ENCODE assay signal across 17 cellular contexts in the genomic region with DNA sequence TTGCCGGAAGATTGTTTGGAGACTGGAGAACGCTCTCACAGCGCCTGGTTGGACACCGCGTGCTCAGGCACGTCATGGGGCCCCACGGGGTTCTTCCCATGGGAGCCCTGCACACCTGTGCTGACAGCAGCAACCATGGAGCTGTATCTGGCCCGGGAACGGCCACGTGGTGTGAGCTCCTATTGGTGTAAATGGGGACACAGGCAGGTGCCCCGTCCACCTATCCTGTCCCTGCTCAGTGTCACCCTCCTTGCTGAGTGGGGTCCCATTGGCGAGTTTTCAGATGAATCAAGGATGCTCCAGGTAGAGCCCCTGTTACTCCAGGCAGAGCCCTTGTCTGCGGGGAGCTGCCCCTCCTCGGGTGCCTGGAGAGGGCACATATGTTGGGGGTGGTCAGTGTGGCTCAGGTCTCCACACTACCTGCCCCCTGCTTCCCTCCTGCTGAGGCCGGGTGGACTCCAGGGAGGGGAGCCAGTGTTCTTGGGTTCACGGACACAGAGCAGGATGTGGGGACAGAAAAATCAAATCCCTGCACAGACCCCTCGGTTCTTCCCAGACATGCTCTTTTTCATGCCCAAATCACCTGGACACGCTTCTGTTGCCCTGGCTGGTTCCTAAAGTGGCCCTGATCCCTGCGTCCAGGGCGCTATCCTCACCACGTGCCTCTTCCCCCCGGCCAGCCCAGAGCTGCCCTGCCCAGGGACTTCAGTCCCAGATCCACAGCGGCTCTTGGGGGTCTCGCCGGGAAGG.
"Had no signal": no experiment of that assay in that cellular context is flagged by ENCODE, and none has a peak within 500 bp of the region (broad histone marks: within the 10 kb centered on the region; RNA-seq: fewer than 3 reads in every experiment).

No MANE protein-coding gene starts in this region.

- H3K27me3 ChIP-seq: adrenal gland, right lobe of liver had no signal

- H3K36me3 ChIP-seq: adrenal gland, right lobe of liver, tibial nerve had no signal

- H3K4me1 Mint-ChIP-seq: activated naive CD4-positive, alpha-beta T cell treated with anti-CD3 and anti-CD28 coated beads, Interleukin-2, amount 10 ng/mL, durations not matched to agents 7 days and 5 days; central memory CD8-positive, alpha-beta T cell; endodermal cell; stimulated activated naive B cell treated with anti-CD40 and anti-IgM and Interleukin-4, amounts not matched to agents 10 μg/mL and 1 μg/mL and 100 μg/mL, for 72 hours had no signal

- DNase-seq: activated CD4-positive, alpha-beta T cell treated with anti-CD3 and anti-CD28 coated beads, Interleukin-2, amount 50 U/mL, for 4 hours; activated CD4-positive, CD25-positive, alpha-beta regulatory T cell treated with anti-CD3 and anti-CD28 coated beads, Interleukin-2, amount 50 U/mL, for 72 hours; activated naive CD4-positive, alpha-beta T cell treated with anti-CD3 and anti-CD28 coated beads, Interleukin-2, amount 10 ng/mL, durations not matched to agents 7 days and 5 days; dermis blood vessel endothelial cell; endodermal cell; erythroblast; left cardiac atrium; right lobe of liver; stimulated activated CD4-positive, alpha-beta T cell treated with anti-CD3 and anti-CD28 coated beads, Interleukin-2, amount 100 ng/mL, for 24 hours; stimulated activated naive B cell treated with anti-CD40 and anti-IgM and Interleukin-4, amounts not matched to agents 10 μg/mL and 1 μg/mL and 100 μg/mL, for 72 hours had no signal

- H3K9me3 Mint-ChIP-seq: activated naive CD4-positive, alpha-beta T cell treated with anti-CD3 and anti-CD28 coated beads, Interleukin-2, amount 10 ng/mL, durations not matched to agents 7 days and 5 days; activated T-helper 1 cell treated with anti-CD3 and anti-CD28 coated beads, Interleukin-12 subunit alpha, Interleukin-12 subunit beta, Interleukin-2, Interleukin-4 antibody, amounts not matched to agents 30 ng/mL and 10 ng/mL and 1 ng/mL, durations not matched to agents 14 hours and 24 hours and 36 hours; central memory CD8-positive, alpha-beta T cell; endodermal cell; naive thymus-derived CD4-positive, alpha-beta T cell; stimulated activated naive B cell treated with anti-CD40 and anti-IgM and Interleukin-4, amounts not matched to agents 10 μg/mL and 1 μg/mL and 100 μg/mL, for 72 hours; T-helper 2 cell treated with Interferon-gamma antibody and Interleukin-4, amounts not matched to agents 5 μg/mL and 100 μg/mL, for 36 hours had no signal

- H3K27ac ChIP-seq: adrenal gland, right lobe of liver, tibial nerve had no signal

- H3K9me3 ChIP-seq: adrenal gland, right lobe of liver, tibial nerve had no signal

- H3K36me3 Mint-ChIP-seq: activated naive CD4-positive, alpha-beta T cell treated with anti-CD3 and anti-CD28 coated beads, Interleukin-2, amount 10 ng/mL, durations not matched to agents 7 days and 5 days; naive thymus-derived CD4-positive, alpha-beta T cell; stimulated activated naive B cell treated with anti-CD40 and anti-IgM and Interleukin-4, amounts not matched to agents 10 μg/mL and 1 μg/mL and 100 μg/mL, for 72 hours had no signal

- H3K27me3 Mint-ChIP-seq: activated naive CD4-positive, alpha-beta T cell treated with anti-CD3 and anti-CD28 coated beads, Interleukin-2, amount 10 ng/mL, durations not matched to agents 7 days and 5 days; central memory CD8-positive, alpha-beta T cell; naive thymus-derived CD4-positive, alpha-beta T cell; stimulated activated naive B cell treated with anti-CD40 and anti-IgM and Interleukin-4, amounts not matched to agents 10 μg/mL and 1 μg/mL and 100 μg/mL, for 72 hours had no signal

- H3K4me1 ChIP-seq: adrenal gland, right lobe of liver, tibial nerve had no signal

- H3K4me3 Mint-ChIP-seq: activated naive CD4-positive, alpha-beta T cell treated with anti-CD3 and anti-CD28 coated beads, Interleukin-2, amount 10 ng/mL, durations not matched to agents 7 days and 5 days; activated T-helper 1 cell treated with anti-CD3 and anti-CD28 coated beads, Interleukin-12 subunit alpha, Interleukin-12 subunit beta, Interleukin-2, Interleukin-4 antibody, amounts not matched to agents 30 ng/mL and 10 ng/mL and 1 ng/mL, durations not matched to agents 14 hours and 24 hours and 36 hours; central memory CD8-positive, alpha-beta T cell; endodermal cell; naive thymus-derived CD4-positive, alpha-beta T cell; stimulated activated naive B cell treated with anti-CD40 and anti-IgM and Interleukin-4, amounts not matched to agents 10 μg/mL and 1 μg/mL and 100 μg/mL, for 72 hours; T-helper 2 cell treated with Interferon-gamma antibody and Interleukin-4, amounts not matched to agents 5 μg/mL and 100 μg/mL, for 36 hours had no signal

- H3K4me3 ChIP-seq: adrenal gland, right lobe of liver, tibial nerve had no signal

- H3K27ac Mint-ChIP-seq: activated naive CD4-positive, alpha-beta T cell treated with anti-CD3 and anti-CD28 coated beads, Interleukin-2, amount 10 ng/mL, durations not matched to agents 7 days and 5 days; activated T-helper 1 cell treated with anti-CD3 and anti-CD28 coated beads, Interleukin-12 subunit alpha, Interleukin-12 subunit beta, Interleukin-2, Interleukin-4 antibody, amounts not matched to agents 30 ng/mL and 10 ng/mL and 1 ng/mL, durations not matched to agents 14 hours and 24 hours and 36 hours; endodermal cell; naive thymus-derived CD4-positive, alpha-beta T cell; progenitor cell of endocrine pancreas; stimulated activated naive B cell treated with anti-CD40 and anti-IgM and Interleukin-4, amounts not matched to agents 10 μg/mL and 1 μg/mL and 100 μg/mL, for 72 hours; T-helper 2 cell treated with Interferon-gamma antibody and Interleukin-4, amounts not matched to agents 5 μg/mL and 100 μg/mL, for 36 hours had no signal

- ATAC-seq: left cardiac atrium; naive thymus-derived CD4-positive, alpha-beta T cell; right lobe of liver; stimulated activated naive B cell treated with anti-CD40 and anti-IgM and Interleukin-4, amounts not matched to agents 10 μg/mL and 1 μg/mL and 100 μg/mL, for 72 hours had no signal
